ENCODE assay signal across 1 cellular context in genomic region chr10:30602747-30603146, GRCh38.
A peak's percentile ranks its signal among the peaks of the same experiment; 100 is the strongest.
TF ChIP-seq lines count a peak whose summit lies in the region.

No MANE protein-coding gene starts in this region.

TF ChIP-seq in HepG2, 621 proteins besides CTCF, POLR2A, EP300 and RAD21 (continued from another document and continues in another):
- TF ChIP-seq PAXIP1 (CRISPR knock-in tag; conservative IDR thresholded peaks at IDR 0.05): peak; percentile 59
- TF ChIP-seq THAP11 (CRISPR knock-in tag; IDR thresholded peaks at IDR 0.05): 0 out of 2 replicates have a peak, but pooled peaks have one; percentile 33
- no peak for TF ChIP-seq SOX13 (IDR thresholded peaks at IDR 0.05)
- peak in 1 of 2 experiments; percentile 60; a peak in 1 of 4 replicates for TF ChIP-seq SOX13 (CRISPR knock-in tag; conservative IDR thresholded peaks at IDR 0.05 in 1 of 2, IDR thresholded peaks at IDR 0.05 in 1 of 2)
- no peak for TF ChIP-seq ZBTB40 (IDR thresholded peaks at IDR 0.05)
- no peak for TF ChIP-seq ZBTB40 (CRISPR knock-in tag; IDR thresholded peaks at IDR 0.05)
- no peak for TF ChIP-seq GLMP (CRISPR knock-in tag; IDR thresholded peaks at IDR 0.05; ENCODE audit: borderline replicate concordance)
- peak; percentile 79; the same call in 1 of the 2 replicates for TF ChIP-seq SOX5 (CRISPR knock-in tag; IDR thresholded peaks at IDR 0.05; ENCODE audit: borderline replicate concordance)
- TF ChIP-seq PRPF4 (IDR thresholded peaks at IDR 0.05; ENCODE audit: low read depth, low read length, poor library complexity, severe bottlenecking): no peak
- 0 out of 2 replicates have a peak, but pooled peaks have one; percentile 55 for TF ChIP-seq ZFP1 (CRISPR knock-in tag; IDR thresholded peaks at IDR 0.05)
- TF ChIP-seq, protein P1, sequence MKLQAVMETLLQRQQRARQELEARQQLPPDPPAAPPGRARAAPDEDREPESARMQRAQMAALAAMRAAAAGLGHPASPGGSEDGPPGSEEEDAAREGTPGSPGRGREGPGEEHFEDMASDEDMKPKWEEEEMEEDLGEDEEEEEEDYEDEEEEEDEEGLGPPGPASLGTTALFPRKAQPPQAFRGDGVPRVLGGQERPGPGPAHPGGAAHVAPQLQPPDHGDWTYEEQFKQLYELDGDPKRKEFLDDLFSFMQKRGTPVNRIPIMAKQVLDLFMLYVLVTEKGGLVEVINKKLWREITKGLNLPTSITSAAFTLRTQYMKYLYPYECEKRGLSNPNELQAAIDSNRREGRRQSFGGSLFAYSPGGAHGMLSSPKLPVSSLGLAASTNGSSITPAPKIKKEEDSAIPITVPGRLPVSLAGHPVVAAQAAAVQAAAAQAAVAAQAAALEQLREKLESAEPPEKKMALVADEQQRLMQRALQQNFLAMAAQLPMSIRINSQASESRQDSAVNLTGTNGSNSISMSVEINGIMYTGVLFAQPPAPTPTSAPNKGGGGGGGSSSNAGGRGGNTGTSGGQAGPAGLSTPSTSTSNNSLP (IDR thresholded peaks at IDR 0.05; ENCODE audit: low read depth, low read length): no peak
- no peak for TF ChIP-seq ZNF7 (CRISPR knock-in tag; IDR thresholded peaks at IDR 0.05)
- no peak for TF ChIP-seq ZNF576 (CRISPR knock-in tag; IDR thresholded peaks at IDR 0.05)
- peak; percentile 46; the same call in 1 of the 2 replicates for TF ChIP-seq ZNF652 (CRISPR knock-in tag; IDR thresholded peaks at IDR 0.05; ENCODE audit: borderline replicate concordance, low read depth)
- TF ChIP-seq, protein P2, sequence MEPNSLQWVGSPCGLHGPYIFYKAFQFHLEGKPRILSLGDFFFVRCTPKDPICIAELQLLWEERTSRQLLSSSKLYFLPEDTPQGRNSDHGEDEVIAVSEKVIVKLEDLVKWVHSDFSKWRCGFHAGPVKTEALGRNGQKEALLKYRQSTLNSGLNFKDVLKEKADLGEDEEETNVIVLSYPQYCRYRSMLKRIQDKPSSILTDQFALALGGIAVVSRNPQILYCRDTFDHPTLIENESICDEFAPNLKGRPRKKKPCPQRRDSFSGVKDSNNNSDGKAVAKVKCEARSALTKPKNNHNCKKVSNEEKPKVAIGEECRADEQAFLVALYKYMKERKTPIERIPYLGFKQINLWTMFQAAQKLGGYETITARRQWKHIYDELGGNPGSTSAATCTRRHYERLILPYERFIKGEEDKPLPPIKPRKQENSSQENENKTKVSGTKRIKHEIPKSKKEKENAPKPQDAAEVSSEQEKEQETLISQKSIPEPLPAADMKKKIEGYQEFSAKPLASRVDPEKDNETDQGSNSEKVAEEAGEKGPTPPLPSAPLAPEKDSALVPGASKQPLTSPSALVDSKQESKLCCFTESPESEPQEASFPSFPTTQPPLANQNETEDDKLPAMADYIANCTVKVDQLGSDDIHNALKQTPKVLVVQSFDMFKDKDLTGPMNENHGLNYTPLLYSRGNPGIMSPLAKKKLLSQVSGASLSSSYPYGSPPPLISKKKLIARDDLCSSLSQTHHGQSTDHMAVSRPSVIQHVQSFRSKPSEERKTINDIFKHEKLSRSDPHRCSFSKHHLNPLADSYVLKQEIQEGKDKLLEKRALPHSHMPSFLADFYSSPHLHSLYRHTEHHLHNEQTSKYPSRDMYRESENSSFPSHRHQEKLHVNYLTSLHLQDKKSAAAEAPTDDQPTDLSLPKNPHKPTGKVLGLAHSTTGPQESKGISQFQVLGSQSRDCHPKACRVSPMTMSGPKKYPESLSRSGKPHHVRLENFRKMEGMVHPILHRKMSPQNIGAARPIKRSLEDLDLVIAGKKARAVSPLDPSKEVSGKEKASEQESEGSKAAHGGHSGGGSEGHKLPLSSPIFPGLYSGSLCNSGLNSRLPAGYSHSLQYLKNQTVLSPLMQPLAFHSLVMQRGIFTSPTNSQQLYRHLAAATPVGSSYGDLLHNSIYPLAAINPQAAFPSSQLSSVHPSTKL (CRISPR knock-in tag; IDR thresholded peaks at IDR 0.05): peak; percentile 90
- TF ChIP-seq CAMTA2 (CRISPR knock-in tag; IDR thresholded peaks at IDR 0.05; ENCODE audit: borderline replicate concordance): no peak
- peak; percentile 67 for TF ChIP-seq FOXA3 (CRISPR knock-in tag; IDR thresholded peaks at IDR 0.05)
- peak; percentile 68 for TF ChIP-seq CREM (IDR thresholded peaks at IDR 0.05)
- no peak for TF ChIP-seq CREM (CRISPR knock-in tag; IDR thresholded peaks at IDR 0.05)
- TF ChIP-seq ZNF264 (CRISPR knock-in tag; IDR thresholded peaks at IDR 0.05): no peak
- TF ChIP-seq GATAD2A (CRISPR knock-in tag; IDR thresholded peaks at IDR 0.05): peak; percentile 59
- TF ChIP-seq BCL6 (CRISPR knock-in tag; IDR thresholded peaks at IDR 0.05): peak; percentile 100
- peak; percentile 29; the same call in 1 of the 2 replicates for TF ChIP-seq NR2F6 (IDR thresholded peaks at IDR 0.05)
- peak; percentile 45; the same call in 1 of the 2 replicates for TF ChIP-seq NR2F6 (CRISPR knock-in tag; IDR thresholded peaks at IDR 0.05)
- peak; percentile 70 for TF ChIP-seq ONECUT2 (CRISPR knock-in tag; IDR thresholded peaks at IDR 0.05)
- 0 out of 2 replicates have a peak, but pooled peaks have one; percentile 26 for TF ChIP-seq IRF2 (CRISPR knock-in tag; IDR thresholded peaks at IDR 0.05)
- no peak for TF ChIP-seq ZNF329 (CRISPR knock-in tag; IDR thresholded peaks at IDR 0.05; ENCODE audit: low read depth)
- TF ChIP-seq TBL1XR1 (IDR thresholded peaks at IDR 0.05; ENCODE audit: borderline replicate concordance, low read length, partially characterized antibody): peak; percentile 97
- TF ChIP-seq IRX3 (CRISPR knock-in tag; IDR thresholded peaks at IDR 0.05; ENCODE audit: borderline replicate concordance, low read depth): no peak
- peak; percentile 57; the same call in 1 of the 2 replicates for TF ChIP-seq NCOA2 (CRISPR knock-in tag; IDR thresholded peaks at IDR 0.05)
- TF ChIP-seq MED1 (CRISPR knock-in tag; IDR thresholded peaks at IDR 0.05): peak; percentile 23; the same call in 1 of the 2 replicates
- TF ChIP-seq, protein P3, sequence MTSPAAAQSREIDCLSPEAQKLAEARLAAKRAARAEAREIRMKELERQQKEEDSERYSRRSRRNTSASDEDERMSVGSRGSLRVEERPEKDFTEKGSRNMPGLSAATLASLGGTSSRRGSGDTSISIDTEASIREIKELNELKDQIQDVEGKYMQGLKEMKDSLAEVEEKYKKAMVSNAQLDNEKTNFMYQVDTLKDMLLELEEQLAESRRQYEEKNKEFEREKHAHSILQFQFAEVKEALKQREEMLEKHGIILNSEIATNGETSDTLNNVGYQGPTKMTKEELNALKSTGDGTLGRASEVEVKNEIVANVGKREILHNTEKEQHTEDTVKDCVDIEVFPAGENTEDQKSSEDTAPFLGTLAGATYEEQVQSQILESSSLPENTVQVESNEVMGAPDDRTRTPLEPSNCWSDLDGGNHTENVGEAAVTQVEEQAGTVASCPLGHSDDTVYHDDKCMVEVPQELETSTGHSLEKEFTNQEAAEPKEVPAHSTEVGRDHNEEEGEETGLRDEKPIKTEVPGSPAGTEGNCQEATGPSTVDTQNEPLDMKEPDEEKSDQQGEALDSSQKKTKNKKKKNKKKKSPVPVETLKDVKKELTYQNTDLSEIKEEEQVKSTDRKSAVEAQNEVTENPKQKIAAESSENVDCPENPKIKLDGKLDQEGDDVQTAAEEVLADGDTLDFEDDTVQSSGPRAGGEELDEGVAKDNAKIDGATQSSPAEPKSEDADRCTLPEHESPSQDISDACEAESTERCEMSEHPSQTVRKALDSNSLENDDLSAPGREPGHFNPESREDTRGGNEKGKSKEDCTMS (CRISPR knock-in tag; conservative IDR thresholded peaks at IDR 0.05): no peak
- peak; percentile 87 for TF ChIP-seq FOXK1 (CRISPR knock-in tag; IDR thresholded peaks at IDR 0.05; ENCODE audit: borderline replicate concordance, low read depth)
- TF ChIP-seq KLF9 (CRISPR knock-in tag; IDR thresholded peaks at IDR 0.05; ENCODE audit: low read depth): no peak
- no peak for TF ChIP-seq TBP (CRISPR knock-in tag; IDR thresholded peaks at IDR 0.05)
- no peak for TF ChIP-seq ZBTB42 (CRISPR knock-in tag; IDR thresholded peaks at IDR 0.05)
- TF ChIP-seq ZNF441 (CRISPR knock-in tag; IDR thresholded peaks at IDR 0.05; ENCODE audit: borderline replicate concordance): no peak
- TF ChIP-seq, protein P4, sequence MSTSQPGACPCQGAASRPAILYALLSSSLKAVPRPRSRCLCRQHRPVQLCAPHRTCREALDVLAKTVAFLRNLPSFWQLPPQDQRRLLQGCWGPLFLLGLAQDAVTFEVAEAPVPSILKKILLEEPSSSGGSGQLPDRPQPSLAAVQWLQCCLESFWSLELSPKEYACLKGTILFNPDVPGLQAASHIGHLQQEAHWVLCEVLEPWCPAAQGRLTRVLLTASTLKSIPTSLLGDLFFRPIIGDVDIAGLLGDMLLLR (CRISPR knock-in tag; IDR thresholded peaks at IDR 0.05): no peak
